In the genomic region with DNA sequence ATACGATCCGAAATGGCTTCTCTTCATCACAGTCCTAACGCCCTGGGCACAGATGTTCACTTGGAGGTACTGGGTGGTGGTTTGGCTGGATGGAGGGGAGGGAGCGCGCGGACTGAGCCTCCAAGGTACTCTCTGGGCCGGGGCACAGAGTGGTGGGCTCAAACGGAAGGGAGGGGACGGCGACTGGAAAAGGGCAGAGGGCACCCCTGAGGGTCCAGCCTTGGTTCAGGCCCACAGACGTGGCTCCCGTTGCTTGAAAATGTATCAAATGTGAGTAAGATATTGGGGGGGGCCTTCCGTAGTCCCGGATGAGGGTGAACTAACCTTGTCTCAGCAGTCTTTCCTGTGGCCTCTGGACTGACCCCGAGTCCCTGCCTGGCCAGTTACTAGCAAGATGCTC, we compare ENCODE assay signal across 8 cellular contexts. TPM values are rescaled to one million over a fixed set of nuclear protein-coding genes. Genes with fewer than 3 reads are reported as not detected.
DNase-seq lines count a peak whose midpoint lies in the region; ATAC-seq, FAIRE-seq and TF ChIP-seq lines count a peak whose summit lies in the region.

No MANE protein-coding gene starts in this region.

- H3K23ac ChIP-seq in trophoblast cell (ENCODE audit: low read length) = no peak overlapping the region

- in situ Hi-C loops in mammary epithelial cell (cut with MboI; ENCODE audit: low sequenced_read_pairs in 2 of 2) = no loop called here

- no peak overlapping the region for H4K91ac ChIP-seq in trophoblast cell (ENCODE audit: low read depth, low read length)

- no peak overlapping the region for H3K4me3 ChIP-seq in mammary epithelial cell (replicated peaks in 1 of 3; ENCODE audit: insufficient read depth in 1 of 3, low read depth in 2 of 3, low read length in 3 of 3)
- no peak overlapping the region for H3K4me3 ChIP-seq in trophoblast cell (ENCODE audit: low read depth, low read length)
- H3K4me3 ChIP-seq in MG63 = no peak overlapping the region

- H3K27ac ChIP-seq in mammary epithelial cell (ENCODE audit: insufficient read depth, low read depth, low read length) (no peak overlapping the region), trophoblast cell (ENCODE audit: low read depth, low read length) (no peak overlapping the region)

- H3K4me1 ChIP-seq in mammary epithelial cell (ENCODE audit: insufficient read depth, low read length) (no peaks in the 10 kb centered on the region), trophoblast cell (ENCODE audit: control insufficient read depth in 1 of 2, insufficient read depth in 2 of 2, low read length in 2 of 2) (peaks cover 5 to 8% of the 10 kb centered on the region in 2 experiments)

- H3K9me3 ChIP-seq in mammary epithelial cell (replicated peaks; ENCODE audit: insufficient read depth, low read length) (no peaks in the 10 kb centered on the region), trophoblast cell (ENCODE audit: insufficient read depth, low read depth, low read length) (peaks cover 2% of the 10 kb centered on the region), MG63 (no peaks in the 10 kb centered on the region)

- FAIRE-seq in urothelium cell line (lab: Jason Lieb, UNC) = no peak

- no TSS peak for BruUV-seq in mammary epithelial cell (replicated peaks; lab: Mats Ljungman, UMichigan)

- H2AFZ ChIP-seq in mammary epithelial cell (ENCODE audit: low read depth, low read length) (no peak overlapping the region), trophoblast cell (ENCODE audit: insufficient read depth, low read length, poor library complexity) (no peak overlapping the region)

- H3K9ac ChIP-seq in mammary epithelial cell (ENCODE audit: insufficient read depth, low read length) (no peak overlapping the region), trophoblast cell (ENCODE audit: low read length) (no peak overlapping the region)

- H3K18ac ChIP-seq in trophoblast cell (ENCODE audit: low read length) = no peak overlapping the region

- no peaks in the 10 kb centered on the region for H4K20me1 ChIP-seq in mammary epithelial cell (ENCODE audit: insufficient read depth, low read length)

- H3K4me2 ChIP-seq in mammary epithelial cell (ENCODE audit: insufficient read depth, low read depth, low read length) = peak overlapping the region; percentile 95
- peak overlapping the region; percentile 94 for H3K4me2 ChIP-seq in trophoblast cell (ENCODE audit: low read length)

- dilution Hi-C loops in mammary epithelial cell (cut with HindIII; ENCODE audit: low sequenced_read_pairs) = no loop called here

- CTCF ChIA-PET in mammary epithelial cell (lab: Charles Lee; ENCODE audit: low non-redundant PET) = no interaction called here

- ATAC-seq in GM18502 (IDR thresholded peaks at IDR 0.05; ENCODE audit: poor library complexity, unreplicated experiment) = peak; percentile 16
- ATAC-seq in HG03039 (IDR thresholded peaks at IDR 0.05; ENCODE audit: unreplicated experiment) = peak; percentile 3
- ATAC-seq in GM18520 (IDR thresholded peaks at IDR 0.05; ENCODE audit: unreplicated experiment) = no peak

- no peak overlapping the region for H3K14ac ChIP-seq in trophoblast cell (ENCODE audit: low read length)

- WGBS in mammary epithelial cell (ENCODE audit: low coverage, missing lambda C conversion rate) = 16% methylated on average over 3 of the region's 15 CpGs
- WGBS in trophoblast cell (ENCODE audit: extremely low coverage, insufficient coverage, insufficient read length) = no CpG with 5 or more reads among the region's 15 CpGs

- H2AK5ac ChIP-seq in trophoblast cell (ENCODE audit: low read length) = no peak overlapping the region

- H3K27me3 ChIP-seq in mammary epithelial cell (ENCODE audit: insufficient read depth, low read length) = peaks cover 7% of the 10 kb centered on the region
- peaks cover 18% of the 10 kb centered on the region for H3K27me3 ChIP-seq in trophoblast cell (ENCODE audit: insufficient read depth, low read length)
- no peaks in the 10 kb centered on the region for H3K27me3 ChIP-seq in MG63

- H2BK120ac ChIP-seq in trophoblast cell (ENCODE audit: insufficient read depth, low read length, poor library complexity) = no peak overlapping the region

- H4K8ac ChIP-seq in trophoblast cell (ENCODE audit: low read depth, low read length) = no peak overlapping the region

- no peak overlapping the region for H4K12ac ChIP-seq in trophoblast cell (ENCODE audit: low read depth, low read length)

- no peaks in the 10 kb centered on the region for H3K79me1 ChIP-seq in trophoblast cell (ENCODE audit: low read length)

- no peaks in the 10 kb centered on the region for H3K79me2 ChIP-seq in mammary epithelial cell (ENCODE audit: insufficient read depth, low read length)
- H3K79me2 ChIP-seq in trophoblast cell (ENCODE audit: control insufficient read depth, insufficient read depth, low read length, poor library complexity) = no peaks in the 10 kb centered on the region

- H3K36me3 ChIP-seq in mammary epithelial cell (ENCODE audit: insufficient read depth, low read length) (no peaks in the 10 kb centered on the region), trophoblast cell (ENCODE audit: control insufficient read depth in 1 of 2, insufficient read depth in 2 of 2, low read length in 2 of 2) (no peaks in the 10 kb centered on the region), MG63 (no peaks in the 10 kb centered on the region)

- H3K4ac ChIP-seq in trophoblast cell (ENCODE audit: low read depth, low read length) = no peak overlapping the region

- intact Hi-C loops in mammary epithelial cell (cut with micrococcal nuclease) = no loop called here

- H2BK12ac ChIP-seq in trophoblast cell (ENCODE audit: low read length) = no peak overlapping the region

- DNase-seq in mammary epithelial cell = no peak
- no peak for DNase-seq in trophoblast cell
- DNase-seq in MG63 = no peak
- DNase-seq in urothelium cell line (ENCODE audit: low spot score) = no peak
- no peak for DNase-seq in NCI-H2107 (lab: John Stamatoyannopoulos, UW)

- TF ChIP-seq CTCF in mammary epithelial cell (conservative IDR thresholded peaks at IDR 0.05 in 1 of 2, IDR thresholded peaks at IDR 0.05 in 1 of 2; ENCODE audit: extremely low read depth in 1 of 2, insufficient read depth in 1 of 2, low read depth in 1 of 2, low read length in 2 of 2) = no peak

- H2BK5ac ChIP-seq in trophoblast cell (ENCODE audit: low read depth, low read length, poor library complexity) = no peak overlapping the region

RNA-seq across cellular contexts. Expression of a gene that starts 0.5 kb away (rescaled TPM):
- 10 to 100 TPM in 1 of 2 donors, under 1 TPM in 1; 0.38 to 11.5 TPM for total RNA-seq in mammary epithelial cell
- polyA plus RNA-seq in mammary epithelial cell = 0.31 TPM
- polyA minus RNA-seq in mammary epithelial cell = 1.0 TPM
- polyA plus RNA-seq in trophoblast cell (2013) = not detected in 2 replicates
- not detected in 2 replicates for total RNA-seq in MG63 (2014; rRNA removed; shearing (Covaris generic); ENCODE audit: low replicate concordance)
